In the genomic region with DNA sequence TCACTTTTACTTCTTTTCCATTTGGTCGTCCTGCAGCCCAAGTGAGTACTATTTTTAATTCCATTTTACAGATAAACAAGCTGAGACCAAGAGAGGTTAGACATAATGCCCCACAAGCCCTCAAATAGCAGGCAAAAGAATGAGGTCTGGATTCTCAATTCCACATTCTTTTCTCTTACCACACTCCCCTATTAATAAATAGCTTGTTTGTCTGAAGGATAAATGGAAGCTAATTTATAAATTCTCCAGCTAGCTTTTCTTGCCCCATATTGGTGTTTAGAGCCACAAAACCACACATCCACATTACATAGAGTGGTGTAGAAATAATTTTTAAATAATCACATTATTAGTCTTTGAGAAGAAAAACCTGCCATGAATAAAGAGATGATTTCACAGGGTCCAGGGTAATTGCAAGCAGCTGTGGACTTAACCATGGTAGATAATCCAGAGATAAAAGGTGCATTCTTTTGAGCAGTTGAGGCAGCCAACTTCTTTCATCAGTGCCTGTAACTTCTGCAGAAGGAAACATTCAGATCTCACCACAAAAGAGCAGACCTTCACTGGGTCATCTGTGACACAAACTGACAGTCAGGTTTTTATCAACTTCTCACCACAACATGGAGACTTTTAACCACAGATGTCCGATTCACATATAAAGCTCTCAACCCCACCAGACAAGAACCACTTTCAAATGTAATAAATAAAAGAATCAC, we compare ENCODE assay signal across 10 cellular contexts.
DNase-seq lines count a peak whose midpoint lies in the region; ATAC-seq lines count a peak whose summit lies in the region.
"Had no signal": no experiment of that assay in that cellular context is flagged by ENCODE, and none has a peak within 500 bp of the region (broad histone marks: within the 10 kb centered on the region; RNA-seq: fewer than 3 reads in every experiment).

No MANE protein-coding gene starts in this region.

- peak overlapping the region; percentile 18 for H3K4me3 Mint-ChIP-seq in activated naive CD8-positive, alpha-beta T cell treated with anti-CD3 and anti-CD28 coated beads, Interleukin-2, amount 10 ng/mL, durations not matched to agents 7 days and 5 days

- H3K9me3 Mint-ChIP-seq in activated naive CD8-positive, alpha-beta T cell treated with anti-CD3 and anti-CD28 coated beads, Interleukin-2, amount 10 ng/mL, durations not matched to agents 7 days and 5 days, result peaks cover 1% of the 10 kb centered on the region

- H3K4me1 Mint-ChIP-seq in activated naive CD8-positive, alpha-beta T cell treated with anti-CD3 and anti-CD28 coated beads, Interleukin-2, amount 10 ng/mL, durations not matched to agents 7 days and 5 days, result peaks cover 51% of the 10 kb centered on the region

- POLR2A ChIA-PET in activated naive CD8-positive, alpha-beta T cell treated with anti-CD3 and anti-CD28 coated beads, Interleukin-2, amount 10 ng/mL, durations not matched to agents 7 days and 5 days (lab: Charles Lee), result interaction anchor here (0.9 kb wide), 1 partner anchor 314 kb away, joined by 3 read pairs; no protein-coding TSS in a partner anchor

- no peaks in the 10 kb centered on the region for H3K27me3 Mint-ChIP-seq in activated naive CD8-positive, alpha-beta T cell treated with anti-CD3 and anti-CD28 coated beads, Interleukin-2, amount 10 ng/mL, durations not matched to agents 7 days and 5 days

- H3K27ac Mint-ChIP-seq in activated naive CD8-positive, alpha-beta T cell treated with anti-CD3 and anti-CD28 coated beads, Interleukin-2, amount 10 ng/mL, durations not matched to agents 7 days and 5 days, result peak overlapping the region; percentile 64

- ATAC-seq in GM19468 (IDR thresholded peaks at IDR 0.05; ENCODE audit: extremely low read depth, unreplicated experiment) (peak; percentile 60), HG03280 (IDR thresholded peaks at IDR 0.05; ENCODE audit: unreplicated experiment) (peak; percentile 53)
- no peak for ATAC-seq in activated naive CD8-positive, alpha-beta T cell treated with anti-CD3 and anti-CD28 coated beads, Interleukin-2, amount 10 ng/mL, durations not matched to agents 7 days and 5 days (ENCODE audit: low read depth)

- H3K36me3 Mint-ChIP-seq in activated naive CD8-positive, alpha-beta T cell treated with anti-CD3 and anti-CD28 coated beads, Interleukin-2, amount 10 ng/mL, durations not matched to agents 7 days and 5 days, result peaks cover 5% of the 10 kb centered on the region

- DNase-seq in COLO829 (ENCODE audit: low spot score) (peak; percentile 62), RPMI8226 (no peak), RKO (ENCODE audit: low spot score) (no peak)
- no peak for DNase-seq in activated naive CD8-positive, alpha-beta T cell treated with anti-CD3 and anti-CD28 coated beads, Interleukin-2, amount 10 ng/mL, durations not matched to agents 7 days and 5 days
- no peak for DNase-seq in NK-92 treated with Interleukin-12 subunit alpha and Interleukin-12 subunit beta, amount 100 ng/mL, for 24 hours (lab: John Stamatoyannopoulos, UW)
- DNase-seq in activated effector memory CD4-positive, alpha-beta T cell treated with anti-CD3 and anti-CD28 coated beads, Interleukin-2, amount 50 U/mL, for 16 hours, result no peak
- DNase-seq: activated CD4-positive, alpha-beta T cell treated with anti-CD3 and anti-CD28 coated beads, Interleukin-2, amount 50 U/mL, for 48 hours; stomach had no signal
